15 cellular contexts compared by ENCODE assay signal in the genomic region with DNA sequence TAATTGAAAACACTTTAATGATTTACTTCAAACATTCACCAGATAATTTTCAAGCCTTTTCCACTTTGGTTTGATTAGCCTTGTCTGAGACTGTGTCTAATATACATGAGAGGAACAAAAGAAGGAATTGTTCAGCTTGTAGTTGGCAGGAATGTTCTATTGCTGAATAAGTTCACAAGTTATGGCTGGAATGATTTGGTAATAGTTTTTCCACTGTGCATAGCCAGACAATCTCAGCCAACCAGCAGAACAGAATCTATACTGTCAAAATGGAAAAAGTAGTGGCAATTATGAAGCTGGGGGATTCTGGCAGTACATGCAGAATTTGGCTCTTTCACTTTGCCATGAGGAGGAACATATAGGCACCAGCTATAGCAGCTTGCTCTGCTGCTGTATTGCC.
DNase-seq lines count a peak whose midpoint lies in the region; ATAC-seq and TF ChIP-seq lines count a peak whose summit lies in the region.
"Had no signal": no experiment of that assay in that cellular context is flagged by ENCODE, and none has a peak within 500 bp of the region (broad histone marks: within the 10 kb centered on the region; RNA-seq: fewer than 3 reads in every experiment).

No MANE protein-coding gene starts in this region.

- no peak for TF ChIP-seq CTCF in RWPE2 (IDR thresholded peaks at IDR 0.05; ENCODE audit: poor library complexity, severe bottlenecking)
- no peak for TF ChIP-seq CTCF in epithelial cell of proximal tubule (conservative IDR thresholded peaks at IDR 0.05; ENCODE audit: low read depth, low read length)
- TF ChIP-seq CTCF in thyroid gland (IDR thresholded peaks at IDR 0.05), result no peak

- H3K27me3 ChIP-seq in RWPE2 (ENCODE audit: insufficient read depth, poor library complexity, severe bottlenecking) (no peaks in the 10 kb centered on the region), thyroid gland (no peaks in the 10 kb centered on the region)
- H3K27me3 ChIP-seq: BLaER1 had no signal

- peak; percentile 61 for DNase-seq in COLO829 (ENCODE audit: low spot score)
- no peak for DNase-seq in RWPE2 (ENCODE audit: low spot score)
- peak; percentile 51 for DNase-seq in epithelial cell of proximal tubule (ENCODE audit: low read depth)
- DNase-seq in myocyte (ENCODE audit: low read depth), result peak; percentile 32
- no peak for DNase-seq in GM19238 (ENCODE audit: insufficient read length, low spot score)
- DNase-seq in thyroid gland, result no peak
- no peak for DNase-seq in OCI-M1 (lab: John Stamatoyannopoulos, UW)
- DNase-seq: activated CD8-positive, alpha-beta memory T cell treated with anti-CD3 and anti-CD28 coated beads for 24 hours; activated naive CD4-positive, alpha-beta T cell treated with anti-CD3 and anti-CD28 coated beads, Interleukin-2, amount 10 ng/mL, durations not matched to agents 7 days and 5 days; Karpas-422; posterior cingulate gyrus; stimulated activated CD4-positive, alpha-beta T cell treated with anti-CD3 and anti-CD28 coated beads, Interleukin-2, amount 100 ng/mL, for 24 hours had no signal

- H3K4me3 ChIP-seq in RWPE2 (ENCODE audit: severe bottlenecking), result no peak overlapping the region
- no peak overlapping the region for H3K4me3 ChIP-seq in epithelial cell of proximal tubule (ENCODE audit: low read depth, low read length)
- H3K4me3 ChIP-seq in thyroid gland (replicated peaks in 1 of 3), result no peak overlapping the region
- H3K4me3 ChIP-seq: BLaER1 had no signal

- ATAC-seq in RWPE2 (ENCODE audit: low read depth) (peak; percentile 64), HG02678 (IDR thresholded peaks at IDR 0.05; ENCODE audit: unreplicated experiment) (no peak)
- ATAC-seq: stimulated activated effector memory CD8-positive, alpha-beta T cell treated with anti-CD3 and anti-CD28 coated beads, Interleukin-12 subunit alpha, Interleukin-12 subunit beta, amount 100 ng/mL, for 72 hours had no signal

- TF ChIP-seq POLR2A in thyroid gland (IDR thresholded peaks at IDR 0.05), result no peak

- H3K9me3 ChIP-seq in RWPE2 (ENCODE audit: severe bottlenecking) (no peaks in the 10 kb centered on the region), thyroid gland (no peaks in the 10 kb centered on the region)
- H3K9me3 ChIP-seq: BLaER1 had no signal

- intact Hi-C loops in thyroid gland (cut with DNase I), result no loop called here

- H3K36me3 ChIP-seq in RWPE2 (ENCODE audit: low read depth) (no peaks in the 10 kb centered on the region), thyroid gland (no peaks in the 10 kb centered on the region)
- H3K36me3 ChIP-seq: BLaER1 had no signal

- H3K4me1 ChIP-seq in RWPE2 (ENCODE audit: insufficient read depth, poor library complexity, severe bottlenecking) (peaks cover 43% of the 10 kb centered on the region), thyroid gland (no peaks in the 10 kb centered on the region)
- H3K4me1 ChIP-seq: BLaER1 had no signal

- H3K27ac ChIP-seq in RWPE2 (ENCODE audit: poor library complexity, severe bottlenecking) (peak overlapping the region; percentile 82), thyroid gland (no peak overlapping the region)
- H3K27ac ChIP-seq: BLaER1 had no signal

Comparison
In these comparisons a context has a peak if more than half of its experiments do, and no peak if none do; other contexts are left out.
1. DNase-seq: peak in COLO829 (single experiment), epithelial cell of proximal tubule (single experiment) and myocyte (single experiment); none in RWPE2 (single experiment), GM19238 (single experiment), thyroid gland (0 of 2) and OCI-M1 (single experiment).